Comparison of ENCODE assay signal across 1 cellular context in the genomic region with DNA sequence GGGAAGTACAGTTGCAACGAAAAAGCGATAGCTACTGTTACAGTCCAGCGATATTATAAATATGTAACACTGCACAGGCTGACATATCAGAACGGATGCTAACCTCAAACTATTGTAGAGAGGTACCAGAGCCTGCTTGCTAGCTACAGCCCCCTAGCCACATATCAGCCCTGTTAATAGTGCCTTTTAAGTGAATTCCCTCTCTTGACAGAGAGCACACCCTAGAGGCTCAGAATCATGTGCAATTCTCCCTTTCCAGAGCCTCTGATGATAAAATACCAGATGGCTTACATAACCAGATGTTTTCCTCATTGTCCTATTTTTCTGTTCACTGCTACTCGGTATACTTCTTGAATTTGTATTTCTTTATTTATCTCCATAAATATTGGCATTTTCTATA.
TF ChIP-seq lines count a peak whose summit lies in the region.

No MANE protein-coding gene starts in this region.

TF ChIP-seq in HEK293T, 16 proteins besides CTCF, POLR2A, EP300 and RAD21 (continued from another document):
- TF ChIP-seq L3MBTL2 (conservative IDR thresholded peaks at IDR 0.05) (no peak), SUZ12 (IDR thresholded peaks at IDR 0.05) (no peak), CTBP1 (IDR thresholded peaks at IDR 0.05; ENCODE audit: borderline replicate concordance) (no peak), FOXA1 (IDR thresholded peaks at IDR 0.05) (no peak), ELF4 (IDR thresholded peaks at IDR 0.05) (no peak), FOXM1 (IDR thresholded peaks at IDR 0.05; ENCODE audit: borderline replicate concordance) (no peak), FOXK2 (IDR thresholded peaks at IDR 0.05) (no peak), BHLHE40 (IDR thresholded peaks at IDR 0.05; ENCODE audit: borderline replicate concordance) (no peak), ARNT (IDR thresholded peaks at IDR 0.05) (no peak), HDGF (IDR thresholded peaks at IDR 0.05; ENCODE audit: borderline replicate concordance) (no peak), ZNF384 (IDR thresholded peaks at IDR 0.05) (no peak)
